27 cellular contexts compared by ENCODE assay signal in genomic region chr4:155807021-155807420, GRCh38. TPM values are rescaled to one million over a fixed set of nuclear protein-coding genes. Genes with fewer than 3 reads are reported as not detected.
DNase-seq lines count a peak whose midpoint lies in the region; ATAC-seq, FAIRE-seq and TF ChIP-seq lines count a peak whose summit lies in the region.
"Had no signal": no experiment of that assay in that cellular context is flagged by ENCODE, and none has a peak within 500 bp of the region (broad histone marks: within the 10 kb centered on the region; RNA-seq: fewer than 3 reads in every experiment).

No MANE protein-coding gene starts in this region.

- H3K27me3 ChIP-seq in muscle layer of duodenum (ENCODE audit: low read depth, low read length) (no peaks in the 10 kb centered on the region), right cardiac atrium (ENCODE audit: control insufficient read depth, insufficient read depth) (no peaks in the 10 kb centered on the region)
- H3K27me3 ChIP-seq: breast epithelium, tibial artery had no signal

- peaks cover 4 to 5% of the 10 kb centered on the region in 2 donors for H3K36me3 ChIP-seq in muscle layer of duodenum (ENCODE audit: control insufficient read depth in 1 of 2, insufficient read depth in 2 of 2, low read length in 2 of 2)
- H3K36me3 ChIP-seq: breast epithelium, tibial artery had no signal

- H3K4me3 ChIP-seq in choroid plexus epithelial cell (ENCODE audit: low read depth, low read length) = no peak overlapping the region
- no peak overlapping the region for H3K4me3 ChIP-seq in muscle layer of duodenum (ENCODE audit: low read depth in 1 of 2, low read length in 2 of 2)
- H3K4me3 ChIP-seq in right cardiac atrium (ENCODE audit: low read length) = no peak overlapping the region
- H3K4me3 ChIP-seq: breast epithelium, K562, lung, tibial artery had no signal

- H3K27me3 Mint-ChIP-seq in HFFc6 (ENCODE audit: insufficient read depth) = no peaks in the 10 kb centered on the region; the same call in 1 of the 2 replicates
- no peaks in the 10 kb centered on the region for H3K27me3 Mint-ChIP-seq in natural killer cell (ENCODE audit: low read depth in 2 of 2)
- H3K27me3 Mint-ChIP-seq: naive thymus-derived CD8-positive, alpha-beta T cell had no signal

- H3K36me3 Mint-ChIP-seq in HFFc6 (ENCODE audit: low read depth) (no peaks in the 10 kb centered on the region), natural killer cell (no peaks in the 10 kb centered on the region)
- H3K36me3 Mint-ChIP-seq: activated naive CD4-positive, alpha-beta T cell treated with anti-CD3 and anti-CD28 coated beads, Interleukin-2, amount 50 U/mL, for 24 hours; CD4-positive, alpha-beta memory T cell; naive thymus-derived CD8-positive, alpha-beta T cell; stimulated activated effector memory CD8-positive, alpha-beta T cell treated with anti-CD3 and anti-CD28 coated beads, Interleukin-12 subunit alpha, Interleukin-12 subunit beta, amount 100 ng/mL, for 72 hours had no signal

- H3K9me3 ChIP-seq in muscle layer of duodenum (ENCODE audit: control insufficient read depth in 1 of 2, low read length in 2 of 2) (no peaks in the 10 kb centered on the region), right cardiac atrium (ENCODE audit: control insufficient read depth, low read length) (no peaks in the 10 kb centered on the region)
- H3K9me3 ChIP-seq: breast epithelium, tibial artery had no signal

- FAIRE-seq in RCC 7860 (lab: Jason Lieb, UNC) = no peak
- FAIRE-seq: K562 had no signal

- no peak overlapping the region for H3K27ac Mint-ChIP-seq in HFFc6
- H3K27ac Mint-ChIP-seq in natural killer cell = no peak overlapping the region
- H3K27ac Mint-ChIP-seq: activated naive CD4-positive, alpha-beta T cell treated with anti-CD3 and anti-CD28 coated beads, Interleukin-2, amount 50 U/mL, for 24 hours; activated T-cell treated with anti-CD3 and anti-CD28 coated beads, Interleukin-2, amount 50 U/mL, for 72 hours; CD4-positive, alpha-beta memory T cell; H9; naive thymus-derived CD8-positive, alpha-beta T cell; stimulated activated effector memory CD8-positive, alpha-beta T cell treated with anti-CD3 and anti-CD28 coated beads, Interleukin-12 subunit alpha, Interleukin-12 subunit beta, amount 100 ng/mL, for 72 hours had no signal

- H3K4me3 Mint-ChIP-seq in HFFc6 = no peak overlapping the region
- no peak overlapping the region for H3K4me3 Mint-ChIP-seq in natural killer cell
- H3K4me3 Mint-ChIP-seq: activated naive CD4-positive, alpha-beta T cell treated with anti-CD3 and anti-CD28 coated beads, Interleukin-2, amount 50 U/mL, for 24 hours; activated T-cell treated with anti-CD3 and anti-CD28 coated beads, Interleukin-2, amount 50 U/mL, for 72 hours; CD4-positive, alpha-beta memory T cell; H9; naive thymus-derived CD8-positive, alpha-beta T cell; stimulated activated effector memory CD8-positive, alpha-beta T cell treated with anti-CD3 and anti-CD28 coated beads, Interleukin-12 subunit alpha, Interleukin-12 subunit beta, amount 100 ng/mL, for 72 hours had no signal

- ATAC-seq in right cardiac atrium (no peak), natural killer cell (no peak)
- ATAC-seq: activated CD4-positive, CD25-positive, alpha-beta regulatory T cell treated with anti-CD3 and anti-CD28 coated beads, Interleukin-2, amount 50 U/mL, for 24 hours; activated T-cell treated with anti-CD3 and anti-CD28 coated beads, Interleukin-2, amount 50 U/mL, for 72 hours; K562; naive thymus-derived CD8-positive, alpha-beta T cell; stimulated activated effector memory CD8-positive, alpha-beta T cell treated with anti-CD3 and anti-CD28 coated beads, Interleukin-12 subunit alpha, Interleukin-12 subunit beta, amount 100 ng/mL, for 72 hours had no signal

- no peak for TF ChIP-seq CTCF in HFFc6 (IDR thresholded peaks at IDR 0.05)
- no peak for TF ChIP-seq CTCF in choroid plexus epithelial cell (conservative IDR thresholded peaks at IDR 0.05; ENCODE audit: low read depth, low read length)
- TF ChIP-seq CTCF in natural killer cell (IDR thresholded peaks at IDR 0.05) = no peak

- H3K9me3 Mint-ChIP-seq in HFFc6 = no peaks in the 10 kb centered on the region
- no peaks in the 10 kb centered on the region for H3K9me3 Mint-ChIP-seq in natural killer cell
- H3K9me3 Mint-ChIP-seq: activated naive CD4-positive, alpha-beta T cell treated with anti-CD3 and anti-CD28 coated beads, Interleukin-2, amount 50 U/mL, for 24 hours; activated T-cell treated with anti-CD3 and anti-CD28 coated beads, Interleukin-2, amount 50 U/mL, for 72 hours; H9; naive thymus-derived CD8-positive, alpha-beta T cell; stimulated activated effector memory CD8-positive, alpha-beta T cell treated with anti-CD3 and anti-CD28 coated beads, Interleukin-12 subunit alpha, Interleukin-12 subunit beta, amount 100 ng/mL, for 72 hours had no signal

- peak; percentile 49 for DNase-seq in AG08395 (ENCODE audit: low spot score)
- peak; percentile 5 for DNase-seq in HFFc6
- DNase-seq in choroid plexus epithelial cell (ENCODE audit: low read depth) = peak; percentile 22
- DNase-seq in RCC 7860 (ENCODE audit: low spot score) = no peak
- no peak for DNase-seq in right cardiac atrium
- DNase-seq in DMS 273 treated with DMSO at 0.1 percent for 48 hours (lab: John Stamatoyannopoulos, UW) = no peak
- no peak for DNase-seq in natural killer cell
- DNase-seq: activated CD8-positive, alpha-beta memory T cell treated with anti-CD3 and anti-CD28 coated beads for 24 hours; activated T-cell treated with anti-CD3 and anti-CD28 coated beads, Interleukin-2, amount 50 U/mL, for 72 hours; CD4-positive, alpha-beta memory T cell; dermis blood vessel endothelial cell; DMS79 treated with DMSO at 0.1 percent for 48 hours; H9; head of caudate nucleus; naive thymus-derived CD8-positive, alpha-beta T cell; NCI-H1105; NCI-H526 treated with DMSO at 0.1 percent for 48 hours; T-helper 9 cell; tibial artery had no signal

- H3K4me1 ChIP-seq in muscle layer of duodenum (ENCODE audit: control insufficient read depth in 1 of 2, insufficient read depth in 2 of 2, low read length in 2 of 2) (peaks cover 0 to 10% of the 10 kb centered on the region in 2 donors), right cardiac atrium (ENCODE audit: control insufficient read depth, insufficient read depth, low read length) (no peaks in the 10 kb centered on the region)
- H3K4me1 ChIP-seq: breast epithelium had no signal

- intact Hi-C loops in right cardiac atrium (cut with DNase I) = no loop called here
- intact Hi-C loops in natural killer cell (cut with micrococcal nuclease) = loop anchor here (5.0 kb wide), 1 partner anchor 145 kb away; the partner anchor contains the start of gene CTSO

- WGBS in right cardiac atrium = 65% methylated on average over 1 of the region's 1 CpG

- H3K27ac ChIP-seq in muscle layer of duodenum (ENCODE audit: low read length) = peak overlapping the region; percentile 76
- H3K27ac ChIP-seq in right cardiac atrium (ENCODE audit: low read length) = no peak overlapping the region
- H3K27ac ChIP-seq: breast epithelium had no signal

- peaks cover 11% of the 10 kb centered on the region; the same call in 1 of the 2 replicates for H3K4me1 Mint-ChIP-seq in HFFc6 (ENCODE audit: low read depth)
- H3K4me1 Mint-ChIP-seq in natural killer cell = no peaks in the 10 kb centered on the region
- H3K4me1 Mint-ChIP-seq: activated naive CD4-positive, alpha-beta T cell treated with anti-CD3 and anti-CD28 coated beads, Interleukin-2, amount 50 U/mL, for 24 hours; CD4-positive, alpha-beta memory T cell; H9; naive thymus-derived CD8-positive, alpha-beta T cell; stimulated activated effector memory CD8-positive, alpha-beta T cell treated with anti-CD3 and anti-CD28 coated beads, Interleukin-12 subunit alpha, Interleukin-12 subunit beta, amount 100 ng/mL, for 72 hours had no signal

RNA-seq across cellular contexts. Expression of gene GUCY1B1, which starts 48.2 kb away (rescaled TPM):
- under 1 TPM in 1 of 6 experiments, not detected in 5; 0.07 TPM for total RNA-seq in HFFc6 (2021; fragmentation: NEBNext Ultra II Directional; extraction: Animal tissue kit (Norgen Biotek cat#: 25700))
- total RNA-seq in right cardiac atrium = 10 to 100 TPM in 1 of 4 donors, 1 to 10 TPM in 3; 8.0 to 12.9 (median 9.3) TPM
- 7.5 TPM for polyA plus RNA-seq in right cardiac atrium
- total RNA-seq in natural killer cell = 1 to 10 TPM; 2.1 to 4.0 (median 2.8) TPM
- total RNA-seq: CD4-positive, alpha-beta memory T cell; K562; naive thymus-derived CD8-positive, alpha-beta T cell had no signal
- polyA plus RNA-seq: CD4-positive, alpha-beta memory T cell; K562; naive thymus-derived CD8-positive, alpha-beta T cell had no signal

RNA-seq across cellular contexts. Expression of gene ASIC5, which starts 59.1 kb away (rescaled TPM):
- not detected for total RNA-seq in HFFc6 (2021; fragmentation: NEBNext Ultra II Directional; extraction: Animal tissue kit (Norgen Biotek cat#: 25700))
- not detected for total RNA-seq in right cardiac atrium
- not detected for polyA plus RNA-seq in right cardiac atrium
- total RNA-seq in natural killer cell = not detected
- total RNA-seq: activated T-cell treated with anti-CD3 and anti-CD28 coated beads, Interleukin-2, amount 50 U/mL, for 72 hours; breast epithelium; CD4-positive, alpha-beta memory T cell; dermis blood vessel endothelial cell; H9; K562; lung; naive thymus-derived CD8-positive, alpha-beta T cell; SK-MEL-5 had no signal
- polyA plus RNA-seq: CD4-positive, alpha-beta memory T cell; K562; lung; naive thymus-derived CD8-positive, alpha-beta T cell had no signal

Comparison
In these comparisons a context has a peak if more than half of its experiments do, and no peak if none do; other contexts are left out.
1. DNase-seq: peak in AG08395 (single experiment), HFFc6 (single experiment) and choroid plexus epithelial cell (single experiment); none in RCC 7860 (single experiment), right cardiac atrium (0 of 3), DMS 273 treated with DMSO at 0.1 percent for 48 hours (single experiment) and natural killer cell (single experiment).